ENCODE assay signal across 1 cellular context in the genomic region with DNA sequence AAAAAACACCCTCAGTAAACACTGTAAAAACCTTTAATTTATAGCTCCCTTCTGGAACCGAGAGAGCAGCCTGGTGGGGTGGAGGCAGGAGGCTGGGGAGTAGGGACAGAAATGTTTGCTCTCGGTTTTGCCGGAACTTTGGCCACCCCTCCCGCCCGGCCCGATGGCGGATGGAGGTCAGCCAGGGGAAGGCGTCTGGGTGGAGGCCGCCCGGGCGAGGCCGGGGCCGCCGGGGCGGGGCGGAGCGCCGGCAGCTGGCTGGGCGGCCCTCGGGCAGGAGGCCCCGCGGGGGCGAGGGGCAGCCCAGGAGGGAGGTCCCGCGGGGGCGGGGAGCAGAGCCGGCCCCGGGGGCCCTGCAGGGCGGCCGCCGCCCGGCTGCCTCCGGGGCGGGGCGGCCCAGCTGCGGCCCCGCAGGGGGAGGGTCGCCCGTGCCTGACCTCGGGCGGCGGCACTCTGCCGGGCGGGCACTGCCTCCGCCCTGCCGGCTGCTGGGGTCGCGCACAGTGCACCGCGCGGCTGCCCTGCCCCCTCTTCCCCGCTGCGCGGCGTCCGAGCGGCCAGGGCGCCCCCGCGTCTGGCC.
A peak's percentile ranks its signal among the peaks of the same experiment; 100 is the strongest.
TF ChIP-seq lines count a peak whose summit lies in the region.

No MANE protein-coding gene starts in this region.

TF ChIP-seq in K562, 482 proteins besides CTCF, POLR2A, EP300 and RAD21 (continues in another document):
- TF ChIP-seq KLF16 (IDR thresholded peaks at IDR 0.05) (no peak), STAT5A (IDR thresholded peaks at IDR 0.05; ENCODE audit: borderline replicate concordance, low read length) (no peak), PYGO2 (tag; IDR thresholded peaks at IDR 0.05) (no peak), HDAC8 (tag; IDR thresholded peaks at IDR 0.05) (no peak), NFXL1 (CRISPR knock-in tag; IDR thresholded peaks at IDR 0.05) (no peak), FOXM1 (IDR thresholded peaks at IDR 0.05; ENCODE audit: low read depth) (no peak), FOXM1 (CRISPR knock-in tag; IDR thresholded peaks at IDR 0.05; ENCODE audit: low read depth) (no peak), TEAD1 (CRISPR knock-in tag; IDR thresholded peaks at IDR 0.05) (no peak), MCM5 (IDR thresholded peaks at IDR 0.05; ENCODE audit: low read depth) (no peak), ZEB2 (IDR thresholded peaks at IDR 0.05) (no peak), ZNF766 (CRISPR knock-in tag; conservative IDR thresholded peaks at IDR 0.05) (no peak), TSC22D4 (tag; IDR thresholded peaks at IDR 0.05) (no peak), ZNF316 (IDR thresholded peaks at IDR 0.05) (no peak), HMGN3 (IDR thresholded peaks at IDR 0.05; ENCODE audit: borderline replicate concordance, extremely low read depth, insufficient read length, low read depth, low read length) (peak; percentile 99), FOXJ2 (tag; IDR thresholded peaks at IDR 0.05) (no peak), SMAD4 (CRISPR knock-in tag; conservative IDR thresholded peaks at IDR 0.05) (peak; percentile 99), SRSF9 (IDR thresholded peaks at IDR 0.05; ENCODE audit: borderline replicate concordance, low read depth, low read length) (no peak), ZNF785 (CRISPR knock-in tag; IDR thresholded peaks at IDR 0.05) (no peak), ZBTB2 (IDR thresholded peaks at IDR 0.05) (0 out of 2 replicates have a peak, but pooled peaks have one; percentile 38), ZNF431 (CRISPR knock-in tag; IDR thresholded peaks at IDR 0.05) (no peak), BCOR (IDR thresholded peaks at IDR 0.05) (no peak), TAF1 (IDR thresholded peaks at IDR 0.05; ENCODE audit: control insufficient read depth, extremely low read depth, insufficient read depth, low read length, severe bottlenecking) (peak; percentile 71), NCOA2 (IDR thresholded peaks at IDR 0.05; ENCODE audit: partially characterized antibody in 2 of 2) (no peak), ZFP36 (IDR thresholded peaks at IDR 0.05; ENCODE audit: low read depth, low read length, partially characterized antibody) (peak; percentile 15), RB1 (IDR thresholded peaks at IDR 0.05; ENCODE audit: low read depth) (peak; percentile 86), NEUROD1 (IDR thresholded peaks at IDR 0.05; ENCODE audit: borderline replicate concordance, low read depth, low read length, partially characterized antibody) (peak; percentile 26), COPS2 (conservative IDR thresholded peaks at IDR 0.05) (no peak), PTBP1 (IDR thresholded peaks at IDR 0.05; ENCODE audit: low read depth, low read length) (no peak), OTX1 (CRISPR knock-in tag; IDR thresholded peaks at IDR 0.05) (no peak), BCL6 (CRISPR knock-in tag; IDR thresholded peaks at IDR 0.05) (no peak), ZNF3 (CRISPR knock-in tag; IDR thresholded peaks at IDR 0.05) (no peak), PPARD (CRISPR knock-in tag; IDR thresholded peaks at IDR 0.05) (no peak), ZNF311 (CRISPR knock-in tag; IDR thresholded peaks at IDR 0.05) (no peak), RBM22 (IDR thresholded peaks at IDR 0.05; ENCODE audit: low read depth, low read length, poor library complexity, severe bottlenecking) (no peak), C11orf30 (IDR thresholded peaks at IDR 0.05; ENCODE audit: low read depth) (no peak), ZNF174 (CRISPR knock-in tag; IDR thresholded peaks at IDR 0.05) (no peak), KLF10 (CRISPR knock-in tag; IDR thresholded peaks at IDR 0.05) (no peak), MECOM (CRISPR knock-in tag; IDR thresholded peaks at IDR 0.05) (no peak), ZSCAN32 (CRISPR knock-in tag; IDR thresholded peaks at IDR 0.05) (no peak), PHF8 (IDR thresholded peaks at IDR 0.05; ENCODE audit: borderline replicate concordance, low read length) (peak; percentile 58; the same call in 1 of the 2 replicates)
- TF ChIP-seq, protein P1, sequence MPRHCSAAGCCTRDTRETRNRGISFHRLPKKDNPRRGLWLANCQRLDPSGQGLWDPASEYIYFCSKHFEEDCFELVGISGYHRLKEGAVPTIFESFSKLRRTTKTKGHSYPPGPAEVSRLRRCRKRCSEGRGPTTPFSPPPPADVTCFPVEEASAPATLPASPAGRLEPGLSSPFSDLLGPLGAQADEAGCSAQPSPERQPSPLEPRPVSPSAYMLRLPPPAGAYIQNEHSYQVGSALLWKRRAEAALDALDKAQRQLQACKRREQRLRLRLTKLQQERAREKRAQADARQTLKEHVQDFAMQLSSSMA (CRISPR knock-in tag; IDR thresholded peaks at IDR 0.05): no peak
- TF ChIP-seq, protein P2, sequence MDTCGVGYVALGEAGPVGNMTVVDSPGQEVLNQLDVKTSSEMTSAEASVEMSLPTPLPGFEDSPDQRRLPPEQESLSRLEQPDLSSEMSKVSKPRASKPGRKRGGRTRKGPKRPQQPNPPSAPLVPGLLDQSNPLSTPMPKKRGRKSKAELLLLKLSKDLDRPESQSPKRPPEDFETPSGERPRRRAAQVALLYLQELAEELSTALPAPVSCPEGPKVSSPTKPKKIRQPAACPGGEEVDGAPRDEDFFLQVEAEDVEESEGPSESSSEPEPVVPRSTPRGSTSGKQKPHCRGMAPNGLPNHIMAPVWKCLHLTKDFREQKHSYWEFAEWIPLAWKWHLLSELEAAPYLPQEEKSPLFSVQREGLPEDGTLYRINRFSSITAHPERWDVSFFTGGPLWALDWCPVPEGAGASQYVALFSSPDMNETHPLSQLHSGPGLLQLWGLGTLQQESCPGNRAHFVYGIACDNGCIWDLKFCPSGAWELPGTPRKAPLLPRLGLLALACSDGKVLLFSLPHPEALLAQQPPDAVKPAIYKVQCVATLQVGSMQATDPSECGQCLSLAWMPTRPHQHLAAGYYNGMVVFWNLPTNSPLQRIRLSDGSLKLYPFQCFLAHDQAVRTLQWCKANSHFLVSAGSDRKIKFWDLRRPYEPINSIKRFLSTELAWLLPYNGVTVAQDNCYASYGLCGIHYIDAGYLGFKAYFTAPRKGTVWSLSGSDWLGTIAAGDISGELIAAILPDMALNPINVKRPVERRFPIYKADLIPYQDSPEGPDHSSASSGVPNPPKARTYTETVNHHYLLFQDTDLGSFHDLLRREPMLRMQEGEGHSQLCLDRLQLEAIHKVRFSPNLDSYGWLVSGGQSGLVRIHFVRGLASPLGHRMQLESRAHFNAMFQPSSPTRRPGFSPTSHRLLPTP (IDR thresholded peaks at IDR 0.05; ENCODE audit: borderline replicate concordance, extremely low read depth, insufficient read length): no peak
- TF ChIP-seq, protein P3, sequence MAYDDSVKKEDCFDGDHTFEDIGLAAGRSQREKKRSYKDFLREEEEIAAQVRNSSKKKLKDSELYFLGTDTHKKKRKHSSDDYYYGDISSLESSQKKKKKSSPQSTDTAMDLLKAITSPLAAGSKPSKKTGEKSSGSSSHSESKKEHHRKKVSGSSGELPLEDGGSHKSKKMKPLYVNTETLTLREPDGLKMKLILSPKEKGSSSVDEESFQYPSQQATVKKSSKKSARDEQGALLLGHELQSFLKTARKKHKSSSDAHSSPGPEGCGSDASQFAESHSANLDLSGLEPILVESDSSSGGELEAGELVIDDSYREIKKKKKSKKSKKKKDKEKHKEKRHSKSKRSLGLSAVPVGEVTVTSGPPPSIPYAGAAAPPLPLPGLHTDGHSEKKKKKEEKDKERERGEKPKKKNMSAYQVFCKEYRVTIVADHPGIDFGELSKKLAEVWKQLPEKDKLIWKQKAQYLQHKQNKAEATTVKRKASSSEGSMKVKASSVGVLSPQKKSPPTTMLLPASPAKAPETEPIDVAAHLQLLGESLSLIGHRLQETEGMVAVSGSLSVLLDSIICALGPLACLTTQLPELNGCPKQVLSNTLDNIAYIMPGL (CRISPR knock-in tag; IDR thresholded peaks at IDR 0.05): 0 out of 2 replicates have a peak, but pooled peaks have one; percentile 57
- TF ChIP-seq, protein P4, sequence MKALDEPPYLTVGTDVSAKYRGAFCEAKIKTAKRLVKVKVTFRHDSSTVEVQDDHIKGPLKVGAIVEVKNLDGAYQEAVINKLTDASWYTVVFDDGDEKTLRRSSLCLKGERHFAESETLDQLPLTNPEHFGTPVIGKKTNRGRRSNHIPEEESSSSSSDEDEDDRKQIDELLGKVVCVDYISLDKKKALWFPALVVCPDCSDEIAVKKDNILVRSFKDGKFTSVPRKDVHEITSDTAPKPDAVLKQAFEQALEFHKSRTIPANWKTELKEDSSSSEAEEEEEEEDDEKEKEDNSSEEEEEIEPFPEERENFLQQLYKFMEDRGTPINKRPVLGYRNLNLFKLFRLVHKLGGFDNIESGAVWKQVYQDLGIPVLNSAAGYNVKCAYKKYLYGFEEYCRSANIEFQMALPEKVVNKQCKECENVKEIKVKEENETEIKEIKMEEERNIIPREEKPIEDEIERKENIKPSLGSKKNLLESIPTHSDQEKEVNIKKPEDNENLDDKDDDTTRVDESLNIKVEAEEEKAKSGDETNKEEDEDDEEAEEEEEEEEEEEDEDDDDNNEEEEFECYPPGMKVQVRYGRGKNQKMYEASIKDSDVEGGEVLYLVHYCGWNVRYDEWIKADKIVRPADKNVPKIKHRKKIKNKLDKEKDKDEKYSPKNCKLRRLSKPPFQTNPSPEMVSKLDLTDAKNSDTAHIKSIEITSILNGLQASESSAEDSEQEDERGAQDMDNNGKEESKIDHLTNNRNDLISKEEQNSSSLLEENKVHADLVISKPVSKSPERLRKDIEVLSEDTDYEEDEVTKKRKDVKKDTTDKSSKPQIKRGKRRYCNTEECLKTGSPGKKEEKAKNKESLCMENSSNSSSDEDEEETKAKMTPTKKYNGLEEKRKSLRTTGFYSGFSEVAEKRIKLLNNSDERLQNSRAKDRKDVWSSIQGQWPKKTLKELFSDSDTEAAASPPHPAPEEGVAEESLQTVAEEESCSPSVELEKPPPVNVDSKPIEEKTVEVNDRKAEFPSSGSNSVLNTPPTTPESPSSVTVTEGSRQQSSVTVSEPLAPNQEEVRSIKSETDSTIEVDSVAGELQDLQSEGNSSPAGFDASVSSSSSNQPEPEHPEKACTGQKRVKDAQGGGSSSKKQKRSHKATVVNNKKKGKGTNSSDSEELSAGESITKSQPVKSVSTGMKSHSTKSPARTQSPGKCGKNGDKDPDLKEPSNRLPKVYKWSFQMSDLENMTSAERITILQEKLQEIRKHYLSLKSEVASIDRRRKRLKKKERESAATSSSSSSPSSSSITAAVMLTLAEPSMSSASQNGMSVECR (CRISPR knock-in tag; IDR thresholded peaks at IDR 0.05): no peak
- TF ChIP-seq, protein P5, sequence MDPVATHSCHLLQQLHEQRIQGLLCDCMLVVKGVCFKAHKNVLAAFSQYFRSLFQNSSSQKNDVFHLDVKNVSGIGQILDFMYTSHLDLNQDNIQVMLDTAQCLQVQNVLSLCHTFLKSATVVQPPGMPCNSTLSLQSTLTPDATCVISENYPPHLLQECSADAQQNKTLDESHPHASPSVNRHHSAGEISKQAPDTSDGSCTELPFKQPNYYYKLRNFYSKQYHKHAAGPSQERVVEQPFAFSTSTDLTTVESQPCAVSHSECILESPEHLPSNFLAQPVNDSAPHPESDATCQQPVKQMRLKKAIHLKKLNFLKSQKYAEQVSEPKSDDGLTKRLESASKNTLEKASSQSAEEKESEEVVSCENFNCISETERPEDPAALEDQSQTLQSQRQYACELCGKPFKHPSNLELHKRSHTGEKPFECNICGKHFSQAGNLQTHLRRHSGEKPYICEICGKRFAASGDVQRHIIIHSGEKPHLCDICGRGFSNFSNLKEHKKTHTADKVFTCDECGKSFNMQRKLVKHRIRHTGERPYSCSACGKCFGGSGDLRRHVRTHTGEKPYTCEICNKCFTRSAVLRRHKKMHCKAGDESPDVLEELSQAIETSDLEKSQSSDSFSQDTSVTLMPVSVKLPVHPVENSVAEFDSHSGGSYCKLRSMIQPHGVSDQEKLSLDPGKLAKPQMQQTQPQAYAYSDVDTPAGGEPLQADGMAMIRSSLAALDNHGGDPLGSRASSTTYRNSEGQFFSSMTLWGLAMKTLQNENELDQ (CRISPR knock-in tag; IDR thresholded peaks at IDR 0.05; ENCODE audit: borderline replicate concordance): no peak
- TF ChIP-seq, protein P6, sequence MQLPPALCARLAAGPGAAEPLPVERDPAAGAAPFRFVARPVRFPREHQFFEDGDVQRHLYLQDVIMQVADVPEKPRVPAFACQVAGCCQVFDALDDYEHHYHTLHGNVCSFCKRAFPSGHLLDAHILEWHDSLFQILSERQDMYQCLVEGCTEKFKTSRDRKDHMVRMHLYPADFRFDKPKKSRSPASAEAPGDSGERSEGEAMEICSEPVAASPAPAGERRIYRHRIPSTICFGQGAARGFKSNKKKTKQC (CRISPR knock-in tag; IDR thresholded peaks at IDR 0.05): no peak
- TF ChIP-seq, protein P7, sequence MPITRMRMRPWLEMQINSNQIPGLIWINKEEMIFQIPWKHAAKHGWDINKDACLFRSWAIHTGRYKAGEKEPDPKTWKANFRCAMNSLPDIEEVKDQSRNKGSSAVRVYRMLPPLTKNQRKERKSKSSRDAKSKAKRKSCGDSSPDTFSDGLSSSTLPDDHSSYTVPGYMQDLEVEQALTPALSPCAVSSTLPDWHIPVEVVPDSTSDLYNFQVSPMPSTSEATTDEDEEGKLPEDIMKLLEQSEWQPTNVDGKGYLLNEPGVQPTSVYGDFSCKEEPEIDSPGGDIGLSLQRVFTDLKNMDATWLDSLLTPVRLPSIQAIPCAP (CRISPR knock-in tag; IDR thresholded peaks at IDR 0.05; ENCODE audit: borderline replicate concordance): no peak
- TF ChIP-seq, protein P8, sequence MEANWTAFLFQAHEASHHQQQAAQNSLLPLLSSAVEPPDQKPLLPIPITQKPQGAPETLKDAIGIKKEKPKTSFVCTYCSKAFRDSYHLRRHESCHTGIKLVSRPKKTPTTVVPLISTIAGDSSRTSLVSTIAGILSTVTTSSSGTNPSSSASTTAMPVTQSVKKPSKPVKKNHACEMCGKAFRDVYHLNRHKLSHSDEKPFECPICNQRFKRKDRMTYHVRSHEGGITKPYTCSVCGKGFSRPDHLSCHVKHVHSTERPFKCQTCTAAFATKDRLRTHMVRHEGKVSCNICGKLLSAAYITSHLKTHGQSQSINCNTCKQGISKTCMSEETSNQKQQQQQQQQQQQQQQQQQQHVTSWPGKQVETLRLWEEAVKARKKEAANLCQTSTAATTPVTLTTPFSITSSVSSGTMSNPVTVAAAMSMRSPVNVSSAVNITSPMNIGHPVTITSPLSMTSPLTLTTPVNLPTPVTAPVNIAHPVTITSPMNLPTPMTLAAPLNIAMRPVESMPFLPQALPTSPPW (CRISPR knock-in tag; IDR thresholded peaks at IDR 0.05): peak; percentile 99
